In the genomic region with DNA sequence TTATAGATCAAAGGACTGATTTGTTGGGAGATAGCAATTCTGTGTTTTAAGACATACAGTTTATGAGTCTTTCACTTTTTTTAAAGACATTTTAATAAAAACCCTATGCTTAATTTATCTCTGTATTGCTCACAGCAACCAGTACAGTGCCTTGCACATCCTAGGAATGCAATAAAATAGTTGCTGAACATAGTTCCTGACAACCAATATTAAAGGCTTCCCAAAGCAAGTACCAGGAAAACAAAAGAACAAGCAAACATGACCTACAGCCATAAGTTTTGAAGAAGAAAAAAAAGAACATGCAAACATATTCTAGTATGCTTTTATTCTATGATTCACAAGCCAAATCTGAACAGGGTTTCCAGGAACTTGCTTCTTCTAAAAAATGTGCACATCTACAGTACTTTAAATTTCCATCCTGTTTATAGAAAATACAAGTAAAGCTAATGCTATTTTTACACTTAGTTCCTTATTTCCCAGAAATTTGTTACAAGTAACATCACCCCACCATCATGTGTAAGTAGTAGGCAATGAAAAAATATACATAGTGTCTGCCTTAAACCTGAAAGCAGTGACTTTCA, we compare ENCODE assay signal across 10 cellular contexts. TPM values are rescaled to one million over a fixed set of nuclear protein-coding genes. Genes with fewer than 3 reads are reported as not detected.
DNase-seq lines count a peak whose midpoint lies in the region; ATAC-seq and TF ChIP-seq lines count a peak whose summit lies in the region.
"Had no signal": no experiment of that assay in that cellular context is flagged by ENCODE, and none has a peak within 500 bp of the region (broad histone marks: within the 10 kb centered on the region; RNA-seq: fewer than 3 reads in every experiment).

No MANE protein-coding gene starts in this region.

- peak overlapping the region; percentile 54 for H3K27ac Mint-ChIP-seq in activated CD4-positive, alpha-beta T cell treated with anti-CD3 and anti-CD28 coated beads, Interleukin-2, amount 10 ng/mL, durations not matched to agents 7 days and 5 days
- peak overlapping the region; percentile 64 for H3K27ac Mint-ChIP-seq in activated T-helper 1 cell treated with anti-CD3 and anti-CD28 coated beads, Interleukin-12 subunit alpha, Interleukin-12 subunit beta, Interleukin-2, Interleukin-4 antibody, amounts not matched to agents 30 ng/mL and 10 ng/mL and 1 ng/mL, durations not matched to agents 14 hours and 24 hours and 36 hours
- H3K27ac Mint-ChIP-seq in stimulated activated effector memory CD8-positive, alpha-beta T cell treated with anti-CD3 and anti-CD28 coated beads, Interleukin-12 subunit alpha, Interleukin-12 subunit beta, amount 100 ng/mL, for 72 hours: peak overlapping the region; percentile 97

- intact Hi-C loops in activated T-helper 1 cell treated with anti-CD3 and anti-CD28 coated beads, Interleukin-12 subunit alpha, Interleukin-12 subunit beta, Interleukin-2, Interleukin-4 antibody, amounts not matched to agents 30 ng/mL and 10 ng/mL and 1 ng/mL, durations not matched to agents 14 hours and 24 hours and 36 hours (cut with micrococcal nuclease): loop anchor here (10.0 kb wide), 2 partner anchors 319 to 1391 kb away; partner anchors contain the start of gene ANXA1

- H3K4me1 Mint-ChIP-seq in activated CD4-positive, alpha-beta T cell treated with anti-CD3 and anti-CD28 coated beads, Interleukin-2, amount 10 ng/mL, durations not matched to agents 7 days and 5 days: peaks cover 73% of the 10 kb centered on the region
- H3K4me1 Mint-ChIP-seq in activated T-helper 1 cell treated with anti-CD3 and anti-CD28 coated beads, Interleukin-12 subunit alpha, Interleukin-12 subunit beta, Interleukin-2, Interleukin-4 antibody, amounts not matched to agents 30 ng/mL and 10 ng/mL and 1 ng/mL, durations not matched to agents 14 hours and 24 hours and 36 hours (ENCODE audit: low read depth): peaks cover 77% of the 10 kb centered on the region
- peaks cover 79% of the 10 kb centered on the region for H3K4me1 Mint-ChIP-seq in stimulated activated effector memory CD8-positive, alpha-beta T cell treated with anti-CD3 and anti-CD28 coated beads, Interleukin-12 subunit alpha, Interleukin-12 subunit beta, amount 100 ng/mL, for 72 hours

- peaks cover 10% of the 10 kb centered on the region for H3K36me3 Mint-ChIP-seq in activated CD4-positive, alpha-beta T cell treated with anti-CD3 and anti-CD28 coated beads, Interleukin-2, amount 10 ng/mL, durations not matched to agents 7 days and 5 days (ENCODE audit: low read depth)
- peaks cover 27% of the 10 kb centered on the region for H3K36me3 Mint-ChIP-seq in activated T-helper 1 cell treated with anti-CD3 and anti-CD28 coated beads, Interleukin-12 subunit alpha, Interleukin-12 subunit beta, Interleukin-2, Interleukin-4 antibody, amounts not matched to agents 30 ng/mL and 10 ng/mL and 1 ng/mL, durations not matched to agents 14 hours and 24 hours and 36 hours (ENCODE audit: low read depth)
- peaks cover 73% of the 10 kb centered on the region for H3K36me3 Mint-ChIP-seq in stimulated activated effector memory CD8-positive, alpha-beta T cell treated with anti-CD3 and anti-CD28 coated beads, Interleukin-12 subunit alpha, Interleukin-12 subunit beta, amount 100 ng/mL, for 72 hours

- H3K27me3 Mint-ChIP-seq in activated CD4-positive, alpha-beta T cell treated with anti-CD3 and anti-CD28 coated beads, Interleukin-2, amount 10 ng/mL, durations not matched to agents 7 days and 5 days: no peaks in the 10 kb centered on the region
- no peaks in the 10 kb centered on the region for H3K27me3 Mint-ChIP-seq in activated T-helper 1 cell treated with anti-CD3 and anti-CD28 coated beads, Interleukin-12 subunit alpha, Interleukin-12 subunit beta, Interleukin-2, Interleukin-4 antibody, amounts not matched to agents 30 ng/mL and 10 ng/mL and 1 ng/mL, durations not matched to agents 14 hours and 24 hours and 36 hours (ENCODE audit: insufficient read depth)

- no peak for DNase-seq in activated CD4-positive, alpha-beta T cell treated with anti-CD3 and anti-CD28 coated beads, Interleukin-2, amount 10 ng/mL, durations not matched to agents 7 days and 5 days
- DNase-seq in activated CD4-positive, alpha-beta T cell treated with anti-CD3 and anti-CD28 coated beads, Interleukin-2, amount 50 U/mL, for 48 hours: no peak
- DNase-seq in activated T-helper 1 cell treated with anti-CD3 and anti-CD28 coated beads, Interleukin-12 subunit alpha, Interleukin-12 subunit beta, Interleukin-2, Interleukin-4 antibody, amounts not matched to agents 30 ng/mL and 10 ng/mL and 1 ng/mL, durations not matched to agents 14 hours and 24 hours and 36 hours (ENCODE audit: low spot score): no peak
- DNase-seq in foreskin fibroblast: peak; percentile 55 to 69
- no peak for DNase-seq in stimulated activated effector memory CD8-positive, alpha-beta T cell treated with anti-CD3 and anti-CD28 coated beads, Interleukin-12 subunit alpha, Interleukin-12 subunit beta, amount 100 ng/mL, for 72 hours (ENCODE audit: low spot score in 2 of 2)
- no peak for DNase-seq in GM19238 (ENCODE audit: insufficient read length, low spot score)
- DNase-seq in mesenteric fat pad (ENCODE audit: low spot score): no peak
- DNase-seq: NCI-H524 treated with DMSO at 0.1 percent for 48 hours, testis had no signal

- H3K4me3 Mint-ChIP-seq in activated CD4-positive, alpha-beta T cell treated with anti-CD3 and anti-CD28 coated beads, Interleukin-2, amount 10 ng/mL, durations not matched to agents 7 days and 5 days: peak overlapping the region; percentile 39
- H3K4me3 Mint-ChIP-seq in activated T-helper 1 cell treated with anti-CD3 and anti-CD28 coated beads, Interleukin-12 subunit alpha, Interleukin-12 subunit beta, Interleukin-2, Interleukin-4 antibody, amounts not matched to agents 30 ng/mL and 10 ng/mL and 1 ng/mL, durations not matched to agents 14 hours and 24 hours and 36 hours: peak overlapping the region; percentile 61
- peak overlapping the region; percentile 93 for H3K4me3 Mint-ChIP-seq in stimulated activated effector memory CD8-positive, alpha-beta T cell treated with anti-CD3 and anti-CD28 coated beads, Interleukin-12 subunit alpha, Interleukin-12 subunit beta, amount 100 ng/mL, for 72 hours

- no peaks in the 10 kb centered on the region for H3K9me3 Mint-ChIP-seq in activated CD4-positive, alpha-beta T cell treated with anti-CD3 and anti-CD28 coated beads, Interleukin-2, amount 10 ng/mL, durations not matched to agents 7 days and 5 days
- no peaks in the 10 kb centered on the region for H3K9me3 Mint-ChIP-seq in activated T-helper 1 cell treated with anti-CD3 and anti-CD28 coated beads, Interleukin-12 subunit alpha, Interleukin-12 subunit beta, Interleukin-2, Interleukin-4 antibody, amounts not matched to agents 30 ng/mL and 10 ng/mL and 1 ng/mL, durations not matched to agents 14 hours and 24 hours and 36 hours
- H3K9me3 Mint-ChIP-seq in stimulated activated effector memory CD8-positive, alpha-beta T cell treated with anti-CD3 and anti-CD28 coated beads, Interleukin-12 subunit alpha, Interleukin-12 subunit beta, amount 100 ng/mL, for 72 hours: no peaks in the 10 kb centered on the region

- TF ChIP-seq CTCF in foreskin fibroblast (IDR thresholded peaks at IDR 0.05; ENCODE audit: low read depth, low read length): no peak

- POLR2A ChIA-PET in activated CD4-positive, alpha-beta T cell treated with anti-CD3 and anti-CD28 coated beads, Interleukin-2, amount 10 ng/mL, durations not matched to agents 7 days and 5 days (lab: Charles Lee): no interaction called here

- CTCF ChIA-PET in activated CD4-positive, alpha-beta T cell treated with anti-CD3 and anti-CD28 coated beads, Interleukin-2, amount 10 ng/mL, durations not matched to agents 7 days and 5 days (lab: Charles Lee): interaction anchor here (1.3 kb wide), 1 partner anchor 12 kb away, joined by 9 read pairs; no protein-coding TSS in a partner anchor

- H3K4me3 ChIP-seq in foreskin fibroblast (ENCODE audit: low read depth in 1 of 2, low read length in 2 of 2): peak overlapping the region; percentile 17 to 25
- H3K4me3 ChIP-seq: testis had no signal

- ATAC-seq in stimulated activated effector memory CD8-positive, alpha-beta T cell treated with anti-CD3 and anti-CD28 coated beads, Interleukin-12 subunit alpha, Interleukin-12 subunit beta, amount 100 ng/mL, for 72 hours: no peak
- no peak for ATAC-seq in GM21737 (IDR thresholded peaks at IDR 0.05; ENCODE audit: unreplicated experiment)

RNA-seq across cellular contexts. Expression of gene CEMIP2, which starts 4.5 kb away (rescaled TPM):
- 10 to 100 TPM; 43.2 to 55.7 TPM for total RNA-seq in activated CD4-positive, alpha-beta T cell treated with anti-CD3 and anti-CD28 coated beads, Interleukin-2, amount 10 ng/mL, durations not matched to agents 7 days and 5 days
- total RNA-seq in activated T-helper 1 cell treated with anti-CD3 and anti-CD28 coated beads, Interleukin-12 subunit alpha, Interleukin-12 subunit beta, Interleukin-2, Interleukin-4 antibody, amounts not matched to agents 30 ng/mL and 10 ng/mL and 1 ng/mL, durations not matched to agents 14 hours and 24 hours and 36 hours: 70.0 and 79.1 TPM in 2 replicates
- total RNA-seq in mesenteric fat pad: 108 TPM

Comparison
In these comparisons a context has a peak if more than half of its experiments do, and no peak if none do; other contexts are left out.
1. DNase-seq: peak in foreskin fibroblast (2 of 2); none in activated CD4-positive, alpha-beta T cell treated with anti-CD3 and anti-CD28 coated beads, Interleukin-2, amount 10 ng/mL, durations not matched to agents 7 days and 5 days (single experiment), activated CD4-positive, alpha-beta T cell treated with anti-CD3 and anti-CD28 coated beads, Interleukin-2, amount 50 U/mL, for 48 hours (0 of 2), activated T-helper 1 cell treated with anti-CD3 and anti-CD28 coated beads, Interleukin-12 subunit alpha, Interleukin-12 subunit beta, Interleukin-2, Interleukin-4 antibody, amounts not matched to agents 30 ng/mL and 10 ng/mL and 1 ng/mL, durations not matched to agents 14 hours and 24 hours and 36 hours (single experiment), stimulated activated effector memory CD8-positive, alpha-beta T cell treated with anti-CD3 and anti-CD28 coated beads, Interleukin-12 subunit alpha, Interleukin-12 subunit beta, amount 100 ng/mL, for 72 hours (0 of 2), GM19238 (single experiment) and mesenteric fat pad (single experiment).
2. H3K4me3 Mint-ChIP-seq: peak in every context shown above with its lines; median percentile 93 in stimulated activated effector memory CD8-positive, alpha-beta T cell treated with anti-CD3 and anti-CD28 coated beads, Interleukin-12 subunit alpha, Interleukin-12 subunit beta, amount 100 ng/mL, for 72 hours; 61 in activated T-helper 1 cell treated with anti-CD3 and anti-CD28 coated beads, Interleukin-12 subunit alpha, Interleukin-12 subunit beta, Interleukin-2, Interleukin-4 antibody, amounts not matched to agents 30 ng/mL and 10 ng/mL and 1 ng/mL, durations not matched to agents 14 hours and 24 hours and 36 hours; 39 in activated CD4-positive, alpha-beta T cell treated with anti-CD3 and anti-CD28 coated beads, Interleukin-2, amount 10 ng/mL, durations not matched to agents 7 days and 5 days.
3. Peak in every context shown above with its lines, with median percentiles within 50 percentile points of each other: H3K27ac Mint-ChIP-seq.